In the genomic region with DNA sequence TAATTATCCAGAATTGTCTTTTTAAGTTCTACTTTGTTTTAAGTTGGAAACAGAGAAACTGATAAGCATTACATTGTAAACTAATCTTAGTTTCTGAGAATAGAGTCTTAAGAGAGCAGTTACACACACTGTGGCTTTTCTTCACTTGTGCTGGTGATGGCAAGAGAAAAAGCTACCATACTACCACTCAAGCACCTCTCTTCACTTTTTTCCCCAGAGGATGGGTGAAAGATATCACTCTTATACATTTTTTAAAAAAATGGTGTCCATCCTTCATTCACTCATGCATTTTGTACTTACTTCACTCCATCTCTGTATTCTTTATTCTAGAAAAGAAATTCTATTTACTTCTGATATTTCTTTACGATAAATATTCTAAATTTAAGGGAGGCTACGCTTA, we compare ENCODE assay signal across 8 cellular contexts. TPM values are rescaled to one million over a fixed set of nuclear protein-coding genes. Genes with fewer than 3 reads are reported as not detected.
"Had no signal": no experiment of that assay in that cellular context is flagged by ENCODE, and none has a peak within 500 bp of the region (broad histone marks: within the 10 kb centered on the region; RNA-seq: fewer than 3 reads in every experiment).

No MANE protein-coding gene starts in this region.

- H3K4me3 ChIP-seq: GM12878 had no signal

- DNase-seq: GDM1, GF-D8 had no signal

- ATAC-seq: GM12878 had no signal

- FAIRE-seq: GM12878, GM12891, GM12892, GM18507, GM19239 had no signal

RNA-seq across cellular contexts. Expression of gene GRID2, which starts 42.5 kb away (rescaled TPM):
- total RNA-seq: G401, GM12878 had no signal
- polyA plus RNA-seq: GM12878 had no signal
